8 cellular contexts compared by ENCODE assay signal in the genomic region with DNA sequence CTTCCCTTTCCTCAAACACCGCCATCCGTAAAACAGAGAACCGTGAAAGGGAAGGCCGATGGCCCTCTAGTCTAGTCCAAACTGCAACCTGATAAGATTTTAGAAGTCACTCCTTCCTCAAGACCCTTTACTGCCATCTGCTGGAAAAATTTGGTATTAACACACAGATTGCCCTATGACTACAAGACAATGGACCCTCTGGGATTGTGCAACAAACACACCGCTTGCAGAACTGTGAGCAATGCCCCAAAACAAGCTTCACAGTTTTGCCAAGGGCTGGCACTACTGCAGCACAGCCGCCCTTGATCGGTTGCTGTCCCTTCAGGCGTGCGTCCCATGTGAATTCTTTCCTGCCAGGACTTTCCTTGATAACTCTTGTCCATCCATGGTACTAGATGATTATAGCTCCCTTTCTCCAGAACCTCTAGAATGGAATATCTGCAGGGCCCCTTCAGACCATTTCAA. TPM values are rescaled to one million over a fixed set of nuclear protein-coding genes. Genes with fewer than 3 reads are reported as not detected.
DNase-seq lines count a peak whose midpoint lies in the region; ATAC-seq and TF ChIP-seq lines count a peak whose summit lies in the region.

No MANE protein-coding gene starts in this region.

- H3K9me3 ChIP-seq in esophagus muscularis mucosa (no peaks in the 10 kb centered on the region), vagina (no peaks in the 10 kb centered on the region)

- peaks cover 14% of the 10 kb centered on the region for H3K27me3 Mint-ChIP-seq in activated CD4-positive, alpha-beta memory T cell treated with anti-CD3 and anti-CD28 coated beads, Interleukin-2, amount 10 ng/mL, durations not matched to agents 7 days and 5 days
- H3K27me3 Mint-ChIP-seq in natural killer cell (ENCODE audit: low read depth in 2 of 2) = peaks cover 6 to 9% of the 10 kb centered on the region in 2 donors

- POLR2A ChIA-PET in activated CD4-positive, alpha-beta memory T cell treated with anti-CD3 and anti-CD28 coated beads, Interleukin-2, amount 10 ng/mL, durations not matched to agents 7 days and 5 days (lab: Charles Lee) = interaction anchor here (1.6 kb wide), 1 partner anchor 61 kb away, joined by 3 read pairs; no protein-coding TSS in a partner anchor

- H3K27ac ChIP-seq in esophagus muscularis mucosa (replicated peaks in 1 of 4) (no peak overlapping the region), vagina (no peak overlapping the region)

- H3K27me3 ChIP-seq in esophagus muscularis mucosa = no peaks in the 10 kb centered on the region
- H3K27me3 ChIP-seq in vagina = no peaks in the 10 kb centered on the region

- no peak overlapping the region for H3K4me3 Mint-ChIP-seq in activated CD4-positive, alpha-beta memory T cell treated with anti-CD3 and anti-CD28 coated beads, Interleukin-2, amount 10 ng/mL, durations not matched to agents 7 days and 5 days
- H3K4me3 Mint-ChIP-seq in natural killer cell = no peak overlapping the region

- DNase-seq in ELF-1 (ENCODE audit: low read depth, low spot score) (peak; percentile 88), HT-29 (ENCODE audit: low spot score) (peak; percentile 97), NCI-H774 (lab: John Stamatoyannopoulos, UW) (peak; percentile 84), esophagus muscularis mucosa (ENCODE audit: extremely low spot score) (no peak), natural killer cell (peak; percentile 21), vagina (ENCODE audit: extremely low spot score in 2 of 2) (no peak)
- peak; percentile 40 for DNase-seq in activated CD4-positive, alpha-beta memory T cell treated with anti-CD3 and anti-CD28 coated beads, Interleukin-2, amount 10 ng/mL, durations not matched to agents 7 days and 5 days

- no peaks in the 10 kb centered on the region for H3K9me3 Mint-ChIP-seq in activated CD4-positive, alpha-beta memory T cell treated with anti-CD3 and anti-CD28 coated beads, Interleukin-2, amount 10 ng/mL, durations not matched to agents 7 days and 5 days
- H3K9me3 Mint-ChIP-seq in natural killer cell = no peaks in the 10 kb centered on the region

- TF ChIP-seq CTCF in esophagus muscularis mucosa (IDR thresholded peaks at IDR 0.05) (peak; percentile 75 to 91 (median 76)), natural killer cell (IDR thresholded peaks at IDR 0.05) (peak; percentile 79), vagina (IDR thresholded peaks at IDR 0.05) (peak; percentile 50 to 79 (median 75))

- no peak for TF ChIP-seq EP300 in esophagus muscularis mucosa (IDR thresholded peaks at IDR 0.05)

- peak; percentile 93 for ATAC-seq in GM21526 (IDR thresholded peaks at IDR 0.05; ENCODE audit: low FRiP score, unreplicated experiment)
- ATAC-seq in natural killer cell = peak; percentile 88 to 98 (median 94)

- H3K36me3 Mint-ChIP-seq in activated CD4-positive, alpha-beta memory T cell treated with anti-CD3 and anti-CD28 coated beads, Interleukin-2, amount 10 ng/mL, durations not matched to agents 7 days and 5 days (ENCODE audit: low read depth) = no peaks in the 10 kb centered on the region
- H3K36me3 Mint-ChIP-seq in natural killer cell = no peaks in the 10 kb centered on the region

- no peak overlapping the region for H3K27ac Mint-ChIP-seq in activated CD4-positive, alpha-beta memory T cell treated with anti-CD3 and anti-CD28 coated beads, Interleukin-2, amount 10 ng/mL, durations not matched to agents 7 days and 5 days
- H3K27ac Mint-ChIP-seq in natural killer cell = no peak overlapping the region

- H3K36me3 ChIP-seq in esophagus muscularis mucosa (no peaks in the 10 kb centered on the region), vagina (no peaks in the 10 kb centered on the region)

- TF ChIP-seq POLR2A in esophagus muscularis mucosa (IDR thresholded peaks at IDR 0.05; ENCODE audit: low read depth) = no peak
- TF ChIP-seq POLR2A in vagina (IDR thresholded peaks at IDR 0.05) = no peak

- 47% methylated on average over 9 of the region's 9 CpGs for WGBS in esophagus muscularis mucosa

- intact Hi-C loops in esophagus muscularis mucosa (cut with DNase I) (loop anchor here (5.0 kb wide), 1 partner anchor 1215 kb away; no protein-coding TSS in a partner anchor), natural killer cell (cut with micrococcal nuclease) (loop anchor here (1.0 to 5.0 kb wide), 3 partner anchors 505 to 1216 kb away; no protein-coding TSS in a partner anchor), vagina (cut with DNase I) (loop anchor here (10.0 kb wide), 1 partner anchor 1223 kb away; no protein-coding TSS in a partner anchor)

- CTCF ChIA-PET in activated CD4-positive, alpha-beta memory T cell treated with anti-CD3 and anti-CD28 coated beads, Interleukin-2, amount 10 ng/mL, durations not matched to agents 7 days and 5 days (lab: Charles Lee) = interaction anchor here (0.5 to 1.6 kb wide), 7 partner anchors 9 to 1262 kb away, joined by 3 to 7 read pairs (median 4); no protein-coding TSS in a partner anchor

- H3K4me3 ChIP-seq in esophagus muscularis mucosa (no peak overlapping the region), vagina (no peak overlapping the region)

- H3K4me1 ChIP-seq in esophagus muscularis mucosa = peaks cover 0 to 4% (median 0%) of the 10 kb centered on the region in 4 donors
- no peaks in the 10 kb centered on the region for H3K4me1 ChIP-seq in vagina

- H3K4me1 Mint-ChIP-seq in activated CD4-positive, alpha-beta memory T cell treated with anti-CD3 and anti-CD28 coated beads, Interleukin-2, amount 10 ng/mL, durations not matched to agents 7 days and 5 days = peaks cover 2% of the 10 kb centered on the region
- H3K4me1 Mint-ChIP-seq in natural killer cell = peaks cover 6% of the 10 kb centered on the region in 2 donors

RNA-seq across cellular contexts. Expression of a gene that starts 23.1 kb away (rescaled TPM):
- 5.5 and 8.5 TPM in 2 replicates for total RNA-seq in HT-29 (2014; rRNA removed; shearing (Covaris generic))
- total RNA-seq in activated CD4-positive, alpha-beta memory T cell treated with anti-CD3 and anti-CD28 coated beads, Interleukin-2, amount 10 ng/mL, durations not matched to agents 7 days and 5 days = 10 to 100 TPM; 30.0 to 33.3 TPM
- 10 to 100 TPM in 1 of 4 donors, 1 to 10 TPM in 3; 5.8 to 12.6 (median 7.8) TPM for total RNA-seq in esophagus muscularis mucosa
- 10 to 100 TPM; 24.9 to 27.3 (median 25.5) TPM for total RNA-seq in natural killer cell
- 3.9 TPM for total RNA-seq in vagina

Comparison
In these comparisons a context has a peak if more than half of its experiments do, and no peak if none do; other contexts are left out.
1. DNase-seq: peak in ELF-1 (single experiment), HT-29 (single experiment), NCI-H774 (single experiment), activated CD4-positive, alpha-beta memory T cell treated with anti-CD3 and anti-CD28 coated beads, Interleukin-2, amount 10 ng/mL, durations not matched to agents 7 days and 5 days (single experiment) and natural killer cell (single experiment); none in esophagus muscularis mucosa (single experiment) and vagina (0 of 2).
2. Peak in every context shown above with its lines, with median percentiles within 50 percentile points of each other: CTCF ChIP-seq.